ENCODE assay signal across 9 cellular contexts in genomic region chr20:17611290-17611539, GRCh38. TPM values are rescaled to one million over a fixed set of nuclear protein-coding genes. Genes with fewer than 3 reads are reported as not detected.
DNase-seq lines count a peak whose midpoint lies in the region; ATAC-seq, FAIRE-seq and TF ChIP-seq lines count a peak whose summit lies in the region.
"Had no signal": no experiment of that assay in that cellular context is flagged by ENCODE, and none has a peak within 500 bp of the region (broad histone marks: within the 10 kb centered on the region; RNA-seq: fewer than 3 reads in every experiment).

No MANE protein-coding gene starts in this region.

- peaks cover 0 to 52% (median 0%) of the 10 kb centered on the region in 3 donors for H3K36me3 ChIP-seq in tibial nerve

- no peaks in the 10 kb centered on the region for H3K9me3 Mint-ChIP-seq in activated CD4-positive, alpha-beta T cell treated with anti-CD3 and anti-CD28 coated beads, Interleukin-2, amount 10 ng/mL, durations not matched to agents 24 days and 14 days
- no peaks in the 10 kb centered on the region for H3K9me3 Mint-ChIP-seq in activated naive CD4-positive, alpha-beta T cell treated with anti-CD3 and anti-CD28 coated beads, Interleukin-2, amount 50 U/mL, for 24 hours

- peak in 1 of 5 experiments; percentile 38 for TF ChIP-seq CTCF in tibial nerve (IDR thresholded peaks at IDR 0.05)

- FAIRE-seq in urothelium cell line (lab: Jason Lieb, UNC), result no peak

- no peak for TF ChIP-seq EP300 in tibial nerve (IDR thresholded peaks at IDR 0.05)

- peak overlapping the region in 3 of 4 donors; percentile 63 to 70 (median 68) for H3K27ac ChIP-seq in tibial nerve

- no peak for ATAC-seq in HG03039 (IDR thresholded peaks at IDR 0.05; ENCODE audit: unreplicated experiment)
- ATAC-seq in GM19395 (IDR thresholded peaks at IDR 0.05; ENCODE audit: unreplicated experiment), result no peak

- H3K36me3 Mint-ChIP-seq in activated CD4-positive, alpha-beta T cell treated with anti-CD3 and anti-CD28 coated beads, Interleukin-2, amount 10 ng/mL, durations not matched to agents 24 days and 14 days (ENCODE audit: low read depth), result peaks cover 13% of the 10 kb centered on the region
- H3K36me3 Mint-ChIP-seq in activated naive CD4-positive, alpha-beta T cell treated with anti-CD3 and anti-CD28 coated beads, Interleukin-2, amount 50 U/mL, for 24 hours, result peaks cover 2% of the 10 kb centered on the region

- no peaks in the 10 kb centered on the region for H3K27me3 Mint-ChIP-seq in activated CD4-positive, alpha-beta T cell treated with anti-CD3 and anti-CD28 coated beads, Interleukin-2, amount 10 ng/mL, durations not matched to agents 24 days and 14 days
- no peaks in the 10 kb centered on the region for H3K27me3 Mint-ChIP-seq in activated naive CD4-positive, alpha-beta T cell treated with anti-CD3 and anti-CD28 coated beads, Interleukin-2, amount 50 U/mL, for 24 hours

- no peak for TF ChIP-seq POLR2A in tibial nerve (IDR thresholded peaks at IDR 0.05)

- H3K9me3 ChIP-seq in tibial nerve, result no peaks in the 10 kb centered on the region

- 46 to 58% methylated on average over 3 to 6 of the region's 6 CpGs for WGBS in tibial nerve, 2 donors

- H3K4me1 Mint-ChIP-seq in activated CD4-positive, alpha-beta T cell treated with anti-CD3 and anti-CD28 coated beads, Interleukin-2, amount 10 ng/mL, durations not matched to agents 24 days and 14 days, result peaks cover 24% of the 10 kb centered on the region
- H3K4me1 Mint-ChIP-seq in activated naive CD4-positive, alpha-beta T cell treated with anti-CD3 and anti-CD28 coated beads, Interleukin-2, amount 50 U/mL, for 24 hours, result peaks cover 32% of the 10 kb centered on the region

- no peaks in the 10 kb centered on the region for H3K27me3 ChIP-seq in tibial nerve

- no peak overlapping the region for H3K4me3 Mint-ChIP-seq in activated CD4-positive, alpha-beta T cell treated with anti-CD3 and anti-CD28 coated beads, Interleukin-2, amount 10 ng/mL, durations not matched to agents 24 days and 14 days
- no peak overlapping the region for H3K4me3 Mint-ChIP-seq in activated naive CD4-positive, alpha-beta T cell treated with anti-CD3 and anti-CD28 coated beads, Interleukin-2, amount 50 U/mL, for 24 hours

- H3K4me3 ChIP-seq in tibial nerve, result no peak overlapping the region

- H3K4me1 ChIP-seq in tibial nerve, result peaks cover 0 to 64% (median 8%) of the 10 kb centered on the region in 4 donors

- peak overlapping the region; percentile 80 for H3K27ac Mint-ChIP-seq in activated CD4-positive, alpha-beta T cell treated with anti-CD3 and anti-CD28 coated beads, Interleukin-2, amount 10 ng/mL, durations not matched to agents 24 days and 14 days
- H3K27ac Mint-ChIP-seq in activated naive CD4-positive, alpha-beta T cell treated with anti-CD3 and anti-CD28 coated beads, Interleukin-2, amount 50 U/mL, for 24 hours, result peak overlapping the region; percentile 95

- peak; percentile 74 for DNase-seq in activated CD4-positive, alpha-beta T cell treated with anti-CD3 and anti-CD28 coated beads, Interleukin-2, amount 10 ng/mL, durations not matched to agents 24 days and 14 days
- no peak for DNase-seq in activated CD4-positive, alpha-beta T cell treated with anti-CD3 and anti-CD28 coated beads, Interleukin-2, amount 50 U/mL, for 4 hours
- DNase-seq in left kidney (ENCODE audit: low read depth, low spot score), result peak; percentile 56
- no peak for DNase-seq in tibial nerve (ENCODE audit: low spot score in 2 of 2)
- DNase-seq in urothelium cell line (ENCODE audit: low spot score), result no peak
- DNase-seq: NCI-H2081 treated with DMSO at 0.1 percent for 48 hours had no signal

- intact Hi-C loops in activated CD4-positive, alpha-beta T cell treated with anti-CD3 and anti-CD28 coated beads, Interleukin-2, amount 10 ng/mL, durations not matched to agents 24 days and 14 days (cut with micrococcal nuclease), result loop anchor here (5.0 kb wide), 1 partner anchor 39 kb away; the partner anchor contains the start of gene DSTN

RNA-seq across cellular contexts. Expression of gene DSTN, which starts 41.3 kb away (rescaled TPM):
- total RNA-seq in activated CD4-positive, alpha-beta T cell treated with anti-CD3 and anti-CD28 coated beads, Interleukin-2, amount 10 ng/mL, durations not matched to agents 24 days and 14 days, result 58.6 and 65.6 TPM in 2 replicates
- 100 to 1,000 TPM; 166 to 322 (median 242) TPM for total RNA-seq in tibial nerve

Comparison
In these comparisons a context has a peak if more than half of its experiments do, and no peak if none do; other contexts are left out.
1. DNase-seq: peak in activated CD4-positive, alpha-beta T cell treated with anti-CD3 and anti-CD28 coated beads, Interleukin-2, amount 10 ng/mL, durations not matched to agents 24 days and 14 days (single experiment) and left kidney (single experiment); none in activated CD4-positive, alpha-beta T cell treated with anti-CD3 and anti-CD28 coated beads, Interleukin-2, amount 50 U/mL, for 4 hours (0 of 2), tibial nerve (0 of 2) and urothelium cell line (single experiment).